18 cellular contexts compared by ENCODE assay signal in the genomic region with DNA sequence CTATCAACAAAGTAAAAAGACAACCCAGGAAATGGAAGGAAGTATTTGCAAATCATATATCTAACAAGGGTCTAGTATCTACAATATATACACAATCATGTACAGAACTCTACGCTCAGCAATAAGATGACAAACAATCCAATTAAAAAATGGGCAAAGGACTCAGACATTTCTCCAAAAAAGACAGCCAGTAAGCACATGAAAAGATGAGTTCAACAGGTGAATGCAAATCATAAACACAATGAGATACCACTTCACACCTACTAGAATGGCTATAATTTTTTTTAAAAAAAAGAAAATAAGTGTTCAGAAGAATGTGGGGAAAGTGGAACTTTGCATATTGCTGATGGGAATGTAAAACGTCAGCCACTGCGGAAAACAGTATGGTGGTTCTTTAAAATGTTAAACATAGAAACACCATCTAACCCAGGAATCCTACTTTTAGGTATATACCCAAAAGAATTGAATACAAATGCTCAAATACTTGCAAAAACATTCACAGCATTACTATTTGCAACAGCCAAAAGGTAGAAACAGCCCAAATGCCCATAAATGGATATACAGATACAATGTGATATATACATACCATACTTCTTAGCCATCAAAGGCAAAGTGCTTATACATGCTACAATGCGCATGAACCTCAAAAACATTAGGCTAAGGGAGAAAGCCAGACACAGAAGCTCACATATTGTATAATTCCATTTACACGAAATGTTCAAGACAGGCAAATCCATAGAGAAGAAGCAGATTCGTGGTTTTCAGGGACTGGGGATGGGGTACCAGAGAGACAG.
DNase-seq lines count a peak whose midpoint lies in the region; ATAC-seq, FAIRE-seq and TF ChIP-seq lines count a peak whose summit lies in the region.
"Had no signal": no experiment of that assay in that cellular context is flagged by ENCODE, and none has a peak within 500 bp of the region (broad histone marks: within the 10 kb centered on the region; RNA-seq: fewer than 3 reads in every experiment).

No MANE protein-coding gene starts in this region.

- ATAC-seq in IMR-90 (ENCODE audit: low read depth) (no peak), GM19035 (IDR thresholded peaks at IDR 0.05; ENCODE audit: unreplicated experiment) (no peak)
- ATAC-seq: A549, HepG2 had no signal

- intact Hi-C loops in IMR-90 (cut with micrococcal nuclease) (no loop called here), prostate gland (cut with DNase I) (no loop called here)

- H3K4me3 ChIP-seq in IMR-90 (ENCODE audit: insufficient read depth, low read depth, low read length) (no peak overlapping the region), bronchial epithelial cell (ENCODE audit: low read depth, low read length) (no peak overlapping the region), muscle layer of duodenum (ENCODE audit: low read depth in 1 of 2, low read length in 2 of 2) (no peak overlapping the region), prostate gland (no peak overlapping the region)
- H3K4me3 ChIP-seq: A549 had no signal

- no peak overlapping the region for H4K8ac ChIP-seq in IMR-90 (ENCODE audit: low read depth in 2 of 2, low read length in 2 of 2)

- peaks cover 2% of the 10 kb centered on the region for H3K9me1 ChIP-seq in IMR-90 (ENCODE audit: insufficient read depth, low read length)

- H2AK5ac ChIP-seq in IMR-90 (ENCODE audit: low read depth, low read length), result no peak overlapping the region

- H2BK15ac ChIP-seq in IMR-90 (ENCODE audit: low read depth, low read length), result no peak overlapping the region

- FAIRE-seq in bronchial epithelial cell (lab: Jason Lieb, UNC), result no peak
- FAIRE-seq: A549, GM12891, HepG2, HTR-8/SVneo had no signal

- no peak for TF ChIP-seq RAD21 in IMR-90 (IDR thresholded peaks at IDR 0.05; ENCODE audit: low read length)

- H3K36me3 ChIP-seq in IMR-90 (ENCODE audit: control insufficient read depth, insufficient read depth, low read length) (no peaks in the 10 kb centered on the region), bronchial epithelial cell (ENCODE audit: control insufficient read depth, insufficient read depth, low read length) (no peaks in the 10 kb centered on the region), muscle layer of duodenum (ENCODE audit: control insufficient read depth in 1 of 2, insufficient read depth in 2 of 2, low read length in 2 of 2) (no peaks in the 10 kb centered on the region), prostate gland (no peaks in the 10 kb centered on the region)
- H3K36me3 ChIP-seq: BE2C had no signal

- DNase-seq in IMR-90 (peak; percentile 18), bronchial epithelial cell (ENCODE audit: low read depth) (peak; percentile 38), prostate gland (ENCODE audit: low spot score) (no peak)
- no peak for DNase-seq in activated T-cell treated with anti-CD3 and anti-CD28 coated beads, Interleukin-2, amount 50 U/mL, for 48 hours
- DNase-seq in activated T-cell treated with anti-CD3 and anti-CD28 coated beads, Interleukin-2, amount 50 U/mL, for 1 hour, result no peak
- DNase-seq: BE2C; CD4-positive, alpha-beta memory T cell; DMS153; DMS79 treated with DMSO at 0.1 percent for 48 hours; EL; H7 had no signal

- H4K20me1 ChIP-seq in IMR-90 (ENCODE audit: insufficient read depth, low read length), result peaks cover 10% of the 10 kb centered on the region; the same call in 1 of the 2 replicates

- no peak overlapping the region for H3K23ac ChIP-seq in IMR-90 (ENCODE audit: low read depth, low read length)

- WGBS in IMR-90 (ENCODE audit: extremely low coverage in 2 of 2, insufficient read length in 1 of 2), 2 experiments, result no CpG with 5 or more reads among the region's 6 CpGs
- WGBS in prostate gland, result 90% methylated on average over 6 of the region's 6 CpGs

- H2AFZ ChIP-seq in IMR-90 (replicated peaks; ENCODE audit: low read length, poor library complexity), result no peak overlapping the region

- H3K79me1 ChIP-seq in IMR-90 (ENCODE audit: low read depth in 1 of 2, low read length in 2 of 2), result peaks cover 25 to 55% of the 10 kb centered on the region in 2 experiments

- H3K14ac ChIP-seq in IMR-90 (replicated peaks; ENCODE audit: low read depth, low read length), result no peak overlapping the region

- TF ChIP-seq POLR2A in IMR-90 (IDR thresholded peaks at IDR 0.05; ENCODE audit: low read depth, low read length) (no peak), prostate gland (IDR thresholded peaks at IDR 0.05) (no peak)

- no peak overlapping the region for H2BK20ac ChIP-seq in IMR-90 (ENCODE audit: low read depth, low read length)

- dilution Hi-C loops in IMR-90 (cut with HindIII; ENCODE audit: low sequenced_read_pairs, unreplicated experiment), result no loop called here

- H4K5ac ChIP-seq in IMR-90 (ENCODE audit: low read depth, low read length), result no peak overlapping the region

- no peak overlapping the region for H3K4me2 ChIP-seq in IMR-90 (ENCODE audit: low read depth, low read length)
- H3K4me2 ChIP-seq: A549 had no signal

- H3K27me3 ChIP-seq in IMR-90 (ENCODE audit: control insufficient read depth, insufficient read depth, low read length), result no peaks in the 10 kb centered on the region
- H3K27me3 ChIP-seq in bronchial epithelial cell (ENCODE audit: control insufficient read depth, insufficient read depth, low read length), result no peaks in the 10 kb centered on the region
- H3K27me3 ChIP-seq in muscle layer of duodenum (ENCODE audit: low read depth, low read length), result no peaks in the 10 kb centered on the region
- H3K27me3 ChIP-seq in prostate gland (replicated peaks; ENCODE audit: insufficient read depth), result no peaks in the 10 kb centered on the region
- H3K27me3 ChIP-seq: BE2C had no signal

- no peak overlapping the region for H3K56ac ChIP-seq in IMR-90 (ENCODE audit: extremely low read depth, insufficient read depth, low read length)

- CTCF ChIA-PET in IMR-90 (lab: Yijun Ruan, JAX), result no interaction called here

- H3K9me3 ChIP-seq in IMR-90 (ENCODE audit: control insufficient read depth, insufficient read depth, low read length), result no peaks in the 10 kb centered on the region
- no peaks in the 10 kb centered on the region for H3K9me3 ChIP-seq in muscle layer of duodenum (ENCODE audit: control insufficient read depth in 1 of 2, low read length in 2 of 2)
- H3K9me3 ChIP-seq in prostate gland, result no peaks in the 10 kb centered on the region
- H3K9me3 ChIP-seq: A549, BE2C had no signal

- TF ChIP-seq CTCF in IMR-90 (conservative IDR thresholded peaks at IDR 0.05; ENCODE audit: low read depth, low read length), result no peak
- no peak for TF ChIP-seq CTCF in bronchial epithelial cell (IDR thresholded peaks at IDR 0.05; ENCODE audit: insufficient read depth, low read length, severe bottlenecking)
- no peak for TF ChIP-seq CTCF in prostate gland (IDR thresholded peaks at IDR 0.05)

- no TSS peak for BruUV-seq in IMR-90 (replicated peaks; lab: Mats Ljungman, UMichigan)

- in situ Hi-C loops in IMR-90 (cut with MboI; ENCODE audit: low sequenced_read_pairs), result no loop called here

- H4K91ac ChIP-seq in IMR-90 (ENCODE audit: insufficient read depth, low read depth, low read length), result no peak overlapping the region

- no peak overlapping the region for H2AK9ac ChIP-seq in IMR-90 (replicated peaks; ENCODE audit: low read depth, low read length, poor library complexity)

- no peak overlapping the region for H2BK120ac ChIP-seq in IMR-90 (ENCODE audit: low read depth, low read length)

- H3K4me1 ChIP-seq in IMR-90 (ENCODE audit: control insufficient read depth, insufficient read depth, low read length), result peaks cover 8% of the 10 kb centered on the region
- peaks cover 0 to 16% of the 10 kb centered on the region in 2 donors for H3K4me1 ChIP-seq in muscle layer of duodenum (ENCODE audit: control insufficient read depth in 1 of 2, insufficient read depth in 2 of 2, low read length in 2 of 2)
- no peaks in the 10 kb centered on the region for H3K4me1 ChIP-seq in prostate gland (replicated peaks)
- H3K4me1 ChIP-seq: A549, BE2C had no signal

- H3K9ac ChIP-seq in IMR-90 (ENCODE audit: low read depth, low read length), result no peak overlapping the region

- H3K27ac ChIP-seq in IMR-90 (ENCODE audit: insufficient read depth, low read length), result no peak overlapping the region
- H3K27ac ChIP-seq in muscle layer of duodenum (ENCODE audit: low read length), result peak overlapping the region; percentile 16
- no peak overlapping the region for H3K27ac ChIP-seq in prostate gland
- H3K27ac ChIP-seq: A549, C4-2B had no signal

- POLR2A ChIA-PET in IMR-90 (lab: Charles Lee; ENCODE audit: unreplicated experiment), result no interaction called here

- H2BK5ac ChIP-seq in IMR-90 (ENCODE audit: low read depth, low read length, poor library complexity, severe bottlenecking), result no peak overlapping the region

- H3K18ac ChIP-seq in IMR-90 (ENCODE audit: low read depth, low read length), result no peak overlapping the region

- no peak overlapping the region for H3K4ac ChIP-seq in IMR-90 (ENCODE audit: low read depth, low read length)

TF ChIP-seq in IMR-90, 13 proteins besides CTCF, POLR2A, EP300 and RAD21:
- TF ChIP-seq, protein P1, sequence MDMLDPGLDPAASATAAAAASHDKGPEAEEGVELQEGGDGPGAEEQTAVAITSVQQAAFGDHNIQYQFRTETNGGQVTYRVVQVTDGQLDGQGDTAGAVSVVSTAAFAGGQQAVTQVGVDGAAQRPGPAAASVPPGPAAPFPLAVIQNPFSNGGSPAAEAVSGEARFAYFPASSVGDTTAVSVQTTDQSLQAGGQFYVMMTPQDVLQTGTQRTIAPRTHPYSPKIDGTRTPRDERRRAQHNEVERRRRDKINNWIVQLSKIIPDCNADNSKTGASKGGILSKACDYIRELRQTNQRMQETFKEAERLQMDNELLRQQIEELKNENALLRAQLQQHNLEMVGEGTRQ (IDR thresholded peaks at IDR 0.05; ENCODE audit: low read depth, low read length), result no peak
- TF ChIP-seq MXI1 (IDR thresholded peaks at IDR 0.05; ENCODE audit: borderline replicate concordance, low read depth, low read length), result no peak

Comparison
In these comparisons a context has a peak if more than half of its experiments do, and no peak if none do; other contexts are left out.
1. DNase-seq: peak in IMR-90 (single experiment) and bronchial epithelial cell (single experiment); none in prostate gland (single experiment), activated T-cell treated with anti-CD3 and anti-CD28 coated beads, Interleukin-2, amount 50 U/mL, for 48 hours (0 of 2) and activated T-cell treated with anti-CD3 and anti-CD28 coated beads, Interleukin-2, amount 50 U/mL, for 1 hour (single experiment).